ENCODE assay signal across 10 cellular contexts in the genomic region with DNA sequence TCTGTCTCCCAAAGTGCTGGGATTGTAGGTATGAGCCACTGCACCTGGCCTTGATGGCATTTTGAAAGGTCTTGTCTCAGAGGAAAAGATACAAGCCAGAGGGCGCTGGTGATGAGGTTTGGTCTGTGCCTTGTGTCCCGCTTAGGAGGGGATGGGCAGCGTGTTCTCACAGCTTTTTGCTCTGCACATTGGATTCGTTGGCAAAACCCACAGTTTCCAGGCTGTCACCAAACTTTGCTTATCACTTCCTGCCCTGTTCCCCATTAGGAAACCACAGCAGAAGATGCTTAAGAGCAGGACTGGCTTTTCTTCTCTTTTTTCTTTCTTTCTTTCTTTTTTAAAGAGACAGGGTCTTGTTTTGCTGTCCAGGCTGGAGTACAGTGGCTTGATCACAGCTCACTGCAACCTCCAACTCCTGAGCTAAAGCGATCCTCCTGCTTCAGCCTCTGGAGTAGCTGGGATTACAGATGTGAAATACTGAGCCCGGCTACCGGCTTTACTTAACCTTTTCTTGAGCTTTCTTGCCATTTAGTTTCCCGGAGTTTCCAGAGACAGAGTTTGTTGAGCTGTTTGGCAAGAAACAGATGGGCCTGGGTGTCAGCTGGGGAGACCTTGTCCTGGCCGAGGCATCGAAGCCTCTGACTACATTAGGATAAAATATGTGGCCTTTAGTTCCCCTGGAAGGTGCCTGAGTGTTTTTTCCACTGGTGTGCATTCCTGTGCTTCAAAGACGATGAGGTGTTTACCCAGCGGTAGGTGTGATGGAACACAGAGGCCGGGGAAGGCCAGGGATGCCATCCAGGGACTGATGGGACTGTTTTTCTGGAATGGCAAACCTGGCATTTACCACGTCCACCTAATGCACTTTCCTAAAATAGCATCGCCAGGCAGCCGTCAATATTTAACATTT.
DNase-seq lines count a peak whose midpoint lies in the region; ATAC-seq and TF ChIP-seq lines count a peak whose summit lies in the region.
"Had no signal": no experiment of that assay in that cellular context is flagged by ENCODE, and none has a peak within 500 bp of the region (broad histone marks: within the 10 kb centered on the region; RNA-seq: fewer than 3 reads in every experiment).

No MANE protein-coding gene starts in this region.

- H4K20me1 ChIP-seq in DOHH2 (ENCODE audit: control insufficient read depth, insufficient read depth, low read depth, low read length): no peaks in the 10 kb centered on the region

- H3K27me3 Mint-ChIP-seq in activated T-helper 1 cell treated with anti-CD3 and anti-CD28 coated beads, Interleukin-12 subunit alpha, Interleukin-12 subunit beta, Interleukin-2, Interleukin-4 antibody, amounts not matched to agents 30 ng/mL and 10 ng/mL and 1 ng/mL, durations not matched to agents 14 hours and 24 hours and 36 hours (ENCODE audit: insufficient read depth): no peaks in the 10 kb centered on the region
- H3K27me3 Mint-ChIP-seq in type B pancreatic cell: no peaks in the 10 kb centered on the region
- H3K27me3 Mint-ChIP-seq in MCF 10A (ENCODE audit: insufficient read depth, unreplicated experiment): no peaks in the 10 kb centered on the region

- H3K79me2 ChIP-seq in DOHH2 (ENCODE audit: control insufficient read depth, low read length): no peaks in the 10 kb centered on the region

- peak overlapping the region; percentile 38; the same call in 1 of the 2 replicates for H3K4me2 ChIP-seq in DOHH2 (ENCODE audit: low read length)

- no peaks in the 10 kb centered on the region for H3K9me2 ChIP-seq in DOHH2 (replicated peaks; ENCODE audit: control insufficient read depth, low read length)

- H3K4me1 Mint-ChIP-seq in activated T-helper 1 cell treated with anti-CD3 and anti-CD28 coated beads, Interleukin-12 subunit alpha, Interleukin-12 subunit beta, Interleukin-2, Interleukin-4 antibody, amounts not matched to agents 30 ng/mL and 10 ng/mL and 1 ng/mL, durations not matched to agents 14 hours and 24 hours and 36 hours (ENCODE audit: low read depth): peaks cover 27% of the 10 kb centered on the region
- no peaks in the 10 kb centered on the region for H3K4me1 Mint-ChIP-seq in type B pancreatic cell (ENCODE audit: unreplicated experiment)
- H3K4me1 Mint-ChIP-seq in MCF 10A (ENCODE audit: insufficient read depth, unreplicated experiment): no peaks in the 10 kb centered on the region

- H3K9me3 Mint-ChIP-seq in activated T-helper 1 cell treated with anti-CD3 and anti-CD28 coated beads, Interleukin-12 subunit alpha, Interleukin-12 subunit beta, Interleukin-2, Interleukin-4 antibody, amounts not matched to agents 30 ng/mL and 10 ng/mL and 1 ng/mL, durations not matched to agents 14 hours and 24 hours and 36 hours: no peaks in the 10 kb centered on the region
- no peaks in the 10 kb centered on the region for H3K9me3 Mint-ChIP-seq in type B pancreatic cell
- H3K9me3 Mint-ChIP-seq in MCF 10A (ENCODE audit: unreplicated experiment): no peaks in the 10 kb centered on the region

- BruUV-seq in MCF 10A (replicated peaks; lab: Mats Ljungman, UMichigan): no TSS peak

- H3K27ac Mint-ChIP-seq in activated T-helper 1 cell treated with anti-CD3 and anti-CD28 coated beads, Interleukin-12 subunit alpha, Interleukin-12 subunit beta, Interleukin-2, Interleukin-4 antibody, amounts not matched to agents 30 ng/mL and 10 ng/mL and 1 ng/mL, durations not matched to agents 14 hours and 24 hours and 36 hours: peak overlapping the region; percentile 31
- no peak overlapping the region for H3K27ac Mint-ChIP-seq in type B pancreatic cell
- no peak overlapping the region for H3K27ac Mint-ChIP-seq in MCF 10A (ENCODE audit: low read depth, unreplicated experiment)

- H3K36me3 ChIP-seq in DOHH2 (ENCODE audit: control insufficient read depth, low read length): peaks cover 44% of the 10 kb centered on the region
- no peaks in the 10 kb centered on the region for H3K36me3 ChIP-seq in mucosa of descending colon (ENCODE audit: low read depth)

- H3K4me3 ChIP-seq in DOHH2 (ENCODE audit: low read length) (no peak overlapping the region), mucosa of descending colon (no peak overlapping the region)

- H3K27me3 ChIP-seq in DOHH2 (ENCODE audit: control insufficient read depth, low read length): no peaks in the 10 kb centered on the region

- peak; percentile 29 for ATAC-seq in mucosa of descending colon
- no peak for ATAC-seq in HG03565 (IDR thresholded peaks at IDR 0.05; ENCODE audit: unreplicated experiment)

- H3K36me3 Mint-ChIP-seq in activated T-helper 1 cell treated with anti-CD3 and anti-CD28 coated beads, Interleukin-12 subunit alpha, Interleukin-12 subunit beta, Interleukin-2, Interleukin-4 antibody, amounts not matched to agents 30 ng/mL and 10 ng/mL and 1 ng/mL, durations not matched to agents 14 hours and 24 hours and 36 hours (ENCODE audit: low read depth): peaks cover 39% of the 10 kb centered on the region
- H3K36me3 Mint-ChIP-seq in type B pancreatic cell (peaks cover 20% of the 10 kb centered on the region), MCF 10A (ENCODE audit: insufficient read depth, unreplicated experiment) (peaks cover 45% of the 10 kb centered on the region)

- CTCF ChIA-PET in MCF 10A (lab: Yijun Ruan, JAX): interaction anchor here (0.6 to 0.7 kb wide), 2 partner anchors 36 to 1033 kb away, joined by 3 read pairs; no protein-coding TSS in a partner anchor

- TF ChIP-seq CTCF in DOHH2 (IDR thresholded peaks at IDR 0.05; ENCODE audit: low read depth, low read length, poor library complexity, severe bottlenecking): peak; percentile 29
- no peak for TF ChIP-seq CTCF in mucosa of descending colon (IDR thresholded peaks at IDR 0.05)
- TF ChIP-seq CTCF in type B pancreatic cell (conservative IDR thresholded peaks at IDR 0.05): no peak
- no peak for TF ChIP-seq CTCF in MCF 10A (IDR thresholded peaks at IDR 0.05; ENCODE audit: unreplicated experiment)

- H3K9me3 ChIP-seq in DOHH2 (ENCODE audit: control insufficient read depth, insufficient read depth, low read length): no peaks in the 10 kb centered on the region
- H3K9me3 ChIP-seq in mucosa of descending colon: no peaks in the 10 kb centered on the region

- H3F3A ChIP-seq in DOHH2 (ENCODE audit: control insufficient read depth, insufficient read depth): no peaks in the 10 kb centered on the region

- DNase-seq in KG1 (lab: John Stamatoyannopoulos, UW): peak; percentile 80
- peak; percentile 36 for DNase-seq in activated T-helper 1 cell treated with anti-CD3 and anti-CD28 coated beads, Interleukin-12 subunit alpha, Interleukin-12 subunit beta, Interleukin-2, Interleukin-4 antibody, amounts not matched to agents 30 ng/mL and 10 ng/mL and 1 ng/mL, durations not matched to agents 14 hours and 24 hours and 36 hours (ENCODE audit: low spot score)
- peak in 1 of 3 donors; percentile 21 for DNase-seq in mucosa of descending colon
- DNase-seq in SHP77 (lab: John Stamatoyannopoulos, UW): no peak
- no peak for DNase-seq in type B pancreatic cell (ENCODE audit: extremely low spot score, unreplicated experiment)
- DNase-seq in MCF 10A (ENCODE audit: unreplicated experiment): no peak
- DNase-seq: amygdala, NCI-H748 treated with DMSO at 0.1 percent for 48 hours had no signal

- peaks cover 40% of the 10 kb centered on the region for H3K4me1 ChIP-seq in DOHH2 (ENCODE audit: control insufficient read depth, low read length)
- H3K4me1 ChIP-seq in mucosa of descending colon (ENCODE audit: low read depth): no peaks in the 10 kb centered on the region

- intact Hi-C loops in activated T-helper 1 cell treated with anti-CD3 and anti-CD28 coated beads, Interleukin-12 subunit alpha, Interleukin-12 subunit beta, Interleukin-2, Interleukin-4 antibody, amounts not matched to agents 30 ng/mL and 10 ng/mL and 1 ng/mL, durations not matched to agents 14 hours and 24 hours and 36 hours (cut with micrococcal nuclease): loop anchor here (5.0 kb wide), 3 partner anchors 65 to 295 kb away; a partner anchor contains a TSS
- intact Hi-C loops in mucosa of descending colon (cut with DNase I, micrococcal nuclease) (no loop called here), MCF 10A (cut with micrococcal nuclease) (no loop called here)

- POLR2A ChIA-PET in MCF 10A (lab: Yijun Ruan, JAX): interaction anchor here (0.6 to 1.0 kb wide), 2 partner anchors 9 to 67 kb away, joined by 3 to 4 read pairs; no protein-coding TSS in a partner anchor

- peak overlapping the region; percentile 16 for H3K4me3 Mint-ChIP-seq in activated T-helper 1 cell treated with anti-CD3 and anti-CD28 coated beads, Interleukin-12 subunit alpha, Interleukin-12 subunit beta, Interleukin-2, Interleukin-4 antibody, amounts not matched to agents 30 ng/mL and 10 ng/mL and 1 ng/mL, durations not matched to agents 14 hours and 24 hours and 36 hours
- no peak overlapping the region for H3K4me3 Mint-ChIP-seq in type B pancreatic cell
- no peak overlapping the region for H3K4me3 Mint-ChIP-seq in MCF 10A (ENCODE audit: unreplicated experiment)

- no peak overlapping the region for H3K27ac ChIP-seq in DOHH2 (ENCODE audit: low read depth, low read length)

Comparison
In these comparisons a context has a peak if more than half of its experiments do, and no peak if none do; other contexts are left out.
1. DNase-seq: peak in KG1 (single experiment) and activated T-helper 1 cell treated with anti-CD3 and anti-CD28 coated beads, Interleukin-12 subunit alpha, Interleukin-12 subunit beta, Interleukin-2, Interleukin-4 antibody, amounts not matched to agents 30 ng/mL and 10 ng/mL and 1 ng/mL, durations not matched to agents 14 hours and 24 hours and 36 hours (single experiment); none in SHP77 (0 of 2), type B pancreatic cell (single experiment) and MCF 10A (single experiment).